In genomic region chr13:77697208-77698103, GRCh38 we compare ENCODE assay signal across 8 cellular contexts. TPM values are rescaled to one million over a fixed set of nuclear protein-coding genes. Genes with fewer than 3 reads are reported as not detected.
DNase-seq lines count a peak whose midpoint lies in the region; ATAC-seq and TF ChIP-seq lines count a peak whose summit lies in the region.

Gene SLAIN1, plus strand, starts transcription at chr13:77697687. Its CDS starts 227 bp downstream, at chr13:77697914.

- in situ Hi-C loops in HAP-1 (cut with MboI; ENCODE audit: low sequenced_read_pairs), result no loop called here

- intact Hi-C loops in left cardiac atrium (cut with DNase I), result no loop called here
- intact Hi-C loops in posterior cingulate gyrus (cut with DNase I), result loop anchor here (2.0 to 5.0 kb wide), 3 partner anchors 45 to 370 kb away; partner anchors contain the start of gene MYCBP2
- intact Hi-C loops in upper lobe of right lung (cut with DNase I), result no loop called here

- DNase-seq in ELR (ENCODE audit: low read depth) (peak; percentile 24), HAP-1 (ENCODE audit: low spot score in 2 of 2) (peak; percentile 80 to 90), NB4 (ENCODE audit: low read depth) (peak; percentile 89), left cardiac atrium (peak; percentile 88), posterior cingulate gyrus (peak; percentile 83 to 98 (median 90)), upper lobe of right lung (peak; percentile 93)
- peak; percentile 85 for DNase-seq in activated naive CD4-positive, alpha-beta T cell treated with anti-CD3 and anti-CD28 coated beads, Interleukin-2, amount 50 U/mL, for 16 hours

- peaks cover 21% of the 10 kb centered on the region for H3K4me1 ChIP-seq in HAP-1
- H3K4me1 ChIP-seq in upper lobe of right lung, result peaks cover 7% of the 10 kb centered on the region

- no peaks in the 10 kb centered on the region for H3K9me3 ChIP-seq in HAP-1
- no peaks in the 10 kb centered on the region for H3K9me3 ChIP-seq in upper lobe of right lung

- peak within 1 kb of the TSS; percentile 59 for H3K27ac ChIP-seq in upper lobe of right lung

- peak; percentile 86 for TF ChIP-seq POLR2A in NB4 (IDR thresholded peaks at IDR 0.05; ENCODE audit: extremely low read depth, insufficient read length)

- TF ChIP-seq CTCF in NB4 (IDR thresholded peaks at IDR 0.05; ENCODE audit: low read depth, low read length) (no peak), upper lobe of right lung (IDR thresholded peaks at IDR 0.05) (no peak)

- peak; percentile 90 for ATAC-seq in SK-N-SH treated with all-trans-retinoic acid at 6 μM for 48 hours
- peak; percentile 94 to 97 for ATAC-seq in left cardiac atrium
- ATAC-seq in upper lobe of right lung, result peak; percentile 94

- H3K4me3 ChIP-seq in HAP-1 (peak within 1 kb of the TSS; percentile 49), NB4 (ENCODE audit: low read depth, low read length) (peak within 1 kb of the TSS; percentile 72), upper lobe of right lung (peak within 1 kb of the TSS; percentile 66)

- H3K27me3 ChIP-seq in HAP-1 (ENCODE audit: low read depth) (peaks cover 29% of the 10 kb centered on the region), upper lobe of right lung (no peaks in the 10 kb centered on the region)

- H3K36me3 ChIP-seq in HAP-1 (replicated peaks), result no peaks in the 10 kb centered on the region
- no peaks in the 10 kb centered on the region for H3K36me3 ChIP-seq in upper lobe of right lung

TF ChIP-seq in SK-N-SH treated with all-trans-retinoic acid at 6 μM for 48 hours, 23 proteins besides CTCF, POLR2A, EP300 and RAD21:
- no peak for TF ChIP-seq ZNF8 (CRISPR knock-in tag; IDR thresholded peaks at IDR 0.05)

RNA-seq across cellular contexts. Expression of gene SLAIN1, which starts in this region (rescaled TPM):
- total RNA-seq in left cardiac atrium (10 to 100 TPM in 1 of 2 donors, 1 to 10 TPM in 1; 9.1 to 12.0 TPM), upper lobe of right lung (16.4 TPM)

Comparison
In these comparisons a context has a peak if more than half of its experiments do, and no peak if none do; other contexts are left out.
1. Peak in every context shown above with its lines: DNase-seq, ATAC-seq, H3K4me3 ChIP-seq and H3K27ac ChIP-seq.
2. DNase-seq: peak in every context shown above with its lines; median percentile 93 in upper lobe of right lung; 90 in posterior cingulate gyrus; 89 in NB4; 88 in left cardiac atrium; 85 in HAP-1; 85 in activated naive CD4-positive, alpha-beta T cell treated with anti-CD3 and anti-CD28 coated beads, Interleukin-2, amount 50 U/mL, for 16 hours; 24 in ELR.